9 cellular contexts compared by ENCODE assay signal in genomic region chr1:235938714-235939487, GRCh38.
A peak's percentile ranks its signal among the peaks of the same experiment; 100 is the strongest.
DNase-seq lines count a peak whose midpoint lies in the region; FAIRE-seq and TF ChIP-seq lines count a peak whose summit lies in the region.
"Had no signal": no experiment of that assay in that cellular context is flagged by ENCODE, and none has a peak within 500 bp of the region (broad histone marks: within the 10 kb centered on the region; RNA-seq: fewer than 3 reads in every experiment).

No MANE protein-coding gene starts in this region.

- no peaks in the 10 kb centered on the region for H3K9me3 ChIP-seq in tibial nerve
- no peaks in the 10 kb centered on the region for H3K9me3 ChIP-seq in effector memory CD4-positive, alpha-beta T cell (ENCODE audit: control insufficient read depth, low read length)

- H3K4me3 ChIP-seq in fibroblast of villous mesenchyme (ENCODE audit: low read depth, low read length) (no peak overlapping the region), tibial nerve (no peak overlapping the region), H7 (ENCODE audit: insufficient read depth, low read depth, low read length) (no peak overlapping the region)
- H3K4me3 ChIP-seq in effector memory CD4-positive, alpha-beta T cell (ENCODE audit: insufficient read depth, low read depth, low read length, poor library complexity, severe bottlenecking): no peak overlapping the region

- peaks cover 0 to 33% (median 6%) of the 10 kb centered on the region in 4 donors for H3K4me1 ChIP-seq in tibial nerve
- H3K4me1 ChIP-seq in effector memory CD4-positive, alpha-beta T cell (ENCODE audit: control insufficient read depth, insufficient read depth, low read length, poor library complexity, severe bottlenecking): peaks cover 6% of the 10 kb centered on the region

- TF ChIP-seq CTCF in fibroblast of villous mesenchyme (IDR thresholded peaks at IDR 0.05; ENCODE audit: insufficient read depth, low read depth, low read length): no peak
- no peak for TF ChIP-seq CTCF in tibial nerve (IDR thresholded peaks at IDR 0.05)

- 68 to 73% methylated on average over 7 of the region's 7 CpGs for WGBS in tibial nerve, 2 donors

- peak overlapping the region in 1 of 4 donors; percentile 55 for H3K27ac ChIP-seq in tibial nerve
- H3K27ac ChIP-seq in effector memory CD4-positive, alpha-beta T cell (ENCODE audit: insufficient read depth, low read length, poor library complexity, severe bottlenecking): no peak overlapping the region

- DNase-seq in activated CD8-positive, alpha-beta memory T cell treated with anti-CD3 and anti-CD28 coated beads, Interleukin-2, amount 50 U/mL, for 48 hours: peak; percentile 43
- DNase-seq in activated CD8-positive, alpha-beta memory T cell treated with anti-CD3 and anti-CD28 coated beads for 24 hours: no peak
- DNase-seq in NOMO-1 (lab: John Stamatoyannopoulos, UW; ENCODE audit: unreplicated experiment in 2 of 2) (peak; percentile 92 to 97), fibroblast of villous mesenchyme (ENCODE audit: low read depth) (peak; percentile 37), tibial nerve (ENCODE audit: low spot score in 2 of 2) (no peak), urothelium cell line (ENCODE audit: low spot score) (no peak), H7 (no peak)
- no peak for DNase-seq in effector memory CD4-positive, alpha-beta T cell

- no peaks in the 10 kb centered on the region for H3K27me3 ChIP-seq in tibial nerve
- no peaks in the 10 kb centered on the region for H3K27me3 ChIP-seq in H7 (ENCODE audit: control insufficient read depth, insufficient read depth, low read length)
- no peaks in the 10 kb centered on the region for H3K27me3 ChIP-seq in effector memory CD4-positive, alpha-beta T cell (replicated peaks; ENCODE audit: control insufficient read depth, insufficient read depth, low read length, poor library complexity, severe bottlenecking)

- FAIRE-seq in urothelium cell line (lab: Jason Lieb, UNC): no peak
- FAIRE-seq: colon had no signal

- peak; percentile 27 to 75 for TF ChIP-seq EP300 in tibial nerve (IDR thresholded peaks at IDR 0.05)

- TF ChIP-seq POLR2A in tibial nerve (IDR thresholded peaks at IDR 0.05): no peak

- H3K36me3 ChIP-seq in tibial nerve: no peaks in the 10 kb centered on the region
- H3K36me3 ChIP-seq in H7 (replicated peaks; ENCODE audit: control insufficient read depth, insufficient read depth, low read length): no peaks in the 10 kb centered on the region
- no peaks in the 10 kb centered on the region for H3K36me3 ChIP-seq in effector memory CD4-positive, alpha-beta T cell (ENCODE audit: control insufficient read depth, insufficient read depth, low read length)

Comparison
In these comparisons a context has a peak if more than half of its experiments do, and no peak if none do; other contexts are left out.
1. DNase-seq: peak in activated CD8-positive, alpha-beta memory T cell treated with anti-CD3 and anti-CD28 coated beads, Interleukin-2, amount 50 U/mL, for 48 hours (single experiment), NOMO-1 (2 of 2) and fibroblast of villous mesenchyme (single experiment); none in activated CD8-positive, alpha-beta memory T cell treated with anti-CD3 and anti-CD28 coated beads for 24 hours (single experiment), tibial nerve (0 of 2), urothelium cell line (single experiment), H7 (single experiment) and effector memory CD4-positive, alpha-beta T cell (0 of 3).